Comparison of ENCODE assay signal across 32 cellular contexts in genomic region chr12:90859591-90859990, GRCh38.
"Had no signal": no experiment of that assay in that cellular context is flagged by ENCODE, and none has a peak within 500 bp of the region (broad histone marks: within the 10 kb centered on the region; RNA-seq: fewer than 3 reads in every experiment).

No MANE protein-coding gene starts in this region.

- H3K27me3 Mint-ChIP-seq: activated B cell treated with CpG ODN at 0.5 μM for 24 hours; activated CD8-positive, alpha-beta T cell treated with anti-CD3 and anti-CD28 coated beads for 36 hours; activated naive CD8-positive, alpha-beta T cell; effector memory CD8-positive, alpha-beta T cell had no signal

- H3K4me3 Mint-ChIP-seq: activated B cell treated with CpG ODN at 0.5 μM for 24 hours; activated CD8-positive, alpha-beta T cell treated with anti-CD3 and anti-CD28 coated beads for 36 hours; activated naive CD8-positive, alpha-beta T cell; activated T-cell treated with anti-CD3 and anti-CD28 coated beads, Interleukin-2, amount 50 U/mL, for 4 hours; activated T-helper 17 cell treated with anti-CD3 and anti-CD28 coated beads, Interleukin-2, amount 50 U/mL, for 72 hours; effector memory CD8-positive, alpha-beta T cell; T-cell; T-helper 1 cell treated with Interleukin-12 subunit alpha and Interleukin-12 subunit beta and Interleukin-4 antibody, amounts not matched to agents 30 μg/mL and 1 μg/mL, for 36 hours; T-helper 2 cell treated with Interferon-gamma antibody and Interleukin-4, amounts not matched to agents 5 μg/mL and 100 μg/mL, for 36 hours had no signal

- ATAC-seq: activated CD4-positive, CD25-positive, alpha-beta regulatory T cell treated with anti-CD3 and anti-CD28 coated beads, Interleukin-2, amount 50 U/mL, for 24 hours; activated CD8-positive, alpha-beta T cell treated with anti-CD3 and anti-CD28 coated beads for 36 hours; activated T-cell treated with anti-CD3 and anti-CD28 coated beads, Interleukin-2, amount 50 U/mL, for 4 hours; activated T-helper 17 cell treated with anti-CD3 and anti-CD28 coated beads, Interleukin-2, amount 50 U/mL, for 72 hours; body of pancreas; effector memory CD8-positive, alpha-beta T cell; gastroesophageal sphincter; T-cell had no signal

- H3K4me1 Mint-ChIP-seq: activated B cell treated with CpG ODN at 0.5 μM for 24 hours; activated T-helper 17 cell treated with anti-CD3 and anti-CD28 coated beads, Interleukin-2, amount 50 U/mL, for 72 hours; T-cell had no signal

- H3K27ac Mint-ChIP-seq: activated B cell treated with CpG ODN at 0.5 μM for 24 hours; activated CD8-positive, alpha-beta T cell treated with anti-CD3 and anti-CD28 coated beads for 36 hours; activated naive CD8-positive, alpha-beta T cell; activated T-helper 17 cell treated with anti-CD3 and anti-CD28 coated beads, Interleukin-2, amount 50 U/mL, for 72 hours; effector memory CD8-positive, alpha-beta T cell; T-cell; T-helper 1 cell treated with Interleukin-12 subunit alpha and Interleukin-12 subunit beta and Interleukin-4 antibody, amounts not matched to agents 30 μg/mL and 1 μg/mL, for 36 hours; T-helper 2 cell treated with Interferon-gamma antibody and Interleukin-4, amounts not matched to agents 5 μg/mL and 100 μg/mL, for 36 hours had no signal

- DNase-seq: activated B cell treated with CpG ODN at 0.5 μM for 24 hours; activated CD4-positive, alpha-beta T cell treated with anti-CD3 and anti-CD28 coated beads for 48 hours; activated CD4-positive, alpha-beta T cell treated with anti-CD3 and anti-CD28 coated beads, Interleukin-2, amount 50 U/mL, for 1 hour; activated CD4-positive, alpha-beta T cell treated with anti-CD3 and anti-CD28 coated beads, Interleukin-2, amount 50 U/mL, for 48 hours; activated CD8-positive, alpha-beta memory T cell treated with anti-CD3 and anti-CD28 coated beads for 24 hours; activated CD8-positive, alpha-beta T cell treated with anti-CD3 and anti-CD28 coated beads for 36 hours; activated effector memory CD4-positive, alpha-beta T cell treated with Interleukin-2 at 50 U/mL for 16 hours; activated gamma-delta T cell treated with Interleukin-2 at 50 U/mL for 16 hours; activated naive CD4-positive, alpha-beta T cell treated with anti-CD3 and anti-CD28 coated beads, Interleukin-2, amount 50 U/mL, for 16 hours; activated naive CD4-positive, alpha-beta T cell treated with Interleukin-2 at 50 U/mL for 16 hours; activated T-cell treated with anti-CD3 and anti-CD28 coated beads, Interleukin-2, amount 50 U/mL, for 4 hours; adrenal gland; amygdala; aorta; body of pancreas; caudate nucleus; cortex of kidney; dermis blood vessel endothelial cell; effector CD4-positive, alpha-beta T cell; effector memory CD8-positive, alpha-beta T cell; esophagus squamous epithelium; foreskin melanocyte; SW 1271; T-cell; T1000; WERI-Rb-1 had no signal

- H3K9me3 Mint-ChIP-seq: activated B cell treated with CpG ODN at 0.5 μM for 24 hours; activated CD8-positive, alpha-beta T cell treated with anti-CD3 and anti-CD28 coated beads for 36 hours; activated T-cell treated with anti-CD3 and anti-CD28 coated beads, Interleukin-2, amount 50 U/mL, for 4 hours; activated T-helper 17 cell treated with anti-CD3 and anti-CD28 coated beads, Interleukin-2, amount 50 U/mL, for 72 hours; effector memory CD8-positive, alpha-beta T cell; T-cell; T-helper 1 cell treated with Interleukin-12 subunit alpha and Interleukin-12 subunit beta and Interleukin-4 antibody, amounts not matched to agents 30 μg/mL and 1 μg/mL, for 36 hours; T-helper 2 cell treated with Interferon-gamma antibody and Interleukin-4, amounts not matched to agents 5 μg/mL and 100 μg/mL, for 36 hours had no signal

- H3K36me3 Mint-ChIP-seq: activated naive CD8-positive, alpha-beta T cell; T-cell had no signal
